In the genomic region with DNA sequence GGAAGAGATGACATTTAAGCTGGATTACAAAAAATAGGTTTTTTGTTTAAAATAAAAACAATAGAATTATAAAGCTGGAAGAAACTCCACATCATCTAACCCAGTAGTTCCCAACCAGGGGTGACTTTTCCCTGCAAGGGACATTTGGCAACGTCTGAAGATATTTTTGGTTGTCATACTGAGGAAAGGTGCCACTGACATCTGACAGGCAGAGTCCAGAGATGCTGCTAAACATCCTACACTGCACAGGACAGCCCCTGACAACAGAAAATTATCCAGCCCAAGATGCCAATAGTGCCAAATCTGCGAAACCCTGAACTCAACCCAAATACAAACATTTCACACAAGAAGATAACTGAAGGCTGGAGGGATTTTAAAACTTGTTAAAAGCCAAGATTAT, we compare ENCODE assay signal across 26 cellular contexts.
"Had no signal": no experiment of that assay in that cellular context is flagged by ENCODE, and none has a peak within 500 bp of the region (broad histone marks: within the 10 kb centered on the region; RNA-seq: fewer than 3 reads in every experiment).

No MANE protein-coding gene starts in this region.

- H3K36me3 ChIP-seq: pancreas, prostate gland, thyroid gland, transverse colon, vagina had no signal

- H3K4me3 Mint-ChIP-seq: mesothelial cell of epicardium; naive B cell; natural killer cell; stimulated activated naive B cell treated with anti-CD40 and anti-IgM and Interleukin-4, amounts not matched to agents 10 μg/mL and 1 μg/mL and 100 μg/mL, for 72 hours had no signal

- H3K4me1 ChIP-seq: prostate gland, right lobe of liver, stomach, testis, thyroid gland, transverse colon, upper lobe of left lung, vagina had no signal

- ATAC-seq: left lobe of liver; natural killer cell; pancreas; right lobe of liver; stimulated activated naive B cell treated with anti-CD40 and anti-IgM and Interleukin-4, amounts not matched to agents 10 μg/mL and 1 μg/mL and 100 μg/mL, for 72 hours; stimulated activated naive CD8-positive, alpha-beta T cell treated with anti-CD3 and anti-CD28 coated beads, Interleukin-15, Interleukin-2, amounts not matched to agents 100 U/mL and 50 U/mL, for 24 hours had no signal

- DNase-seq: head of caudate nucleus; islet precursor cell; mesendoderm; naive B cell; natural killer cell; nucleus accumbens; pancreas; posterior cingulate gyrus; retina; right lobe of liver; stimulated activated CD4-positive, alpha-beta T cell treated with anti-CD3 and anti-CD28 coated beads, Interleukin-2, amount 100 ng/mL, for 24 hours; stimulated activated CD4-positive, alpha-beta T cell treated with anti-CD3 and anti-CD28 coated beads, Interleukin-4, amount 100 ng/mL, for 1 hour; stimulated activated naive B cell treated with anti-CD40 and anti-IgM and Interleukin-4, amounts not matched to agents 10 μg/mL and 1 μg/mL and 100 μg/mL, for 72 hours; stimulated activated naive CD8-positive, alpha-beta T cell treated with anti-CD3 and anti-CD28 coated beads, Interleukin-15, Interleukin-2, amounts not matched to agents 100 U/mL and 50 U/mL, for 24 hours; stomach; testis; thyroid gland; transverse colon; upper lobe of left lung had no signal

- H3K27ac ChIP-seq: hepatocyte, pancreas, prostate gland, right lobe of liver, stomach, testis, thyroid gland, transverse colon, upper lobe of left lung, vagina had no signal

- H3K36me3 Mint-ChIP-seq: natural killer cell had no signal

- H3K27me3 ChIP-seq: hepatocyte, pancreas, right lobe of liver, stomach, testis, thyroid gland, transverse colon, upper lobe of left lung, vagina had no signal

- H3K27me3 Mint-ChIP-seq: naive B cell had no signal

- H3K4me3 ChIP-seq: hepatocyte, lung, pancreas, prostate gland, right lobe of liver, smooth muscle cell, stomach, testis, thyroid gland, transverse colon, upper lobe of left lung, vagina had no signal

- H3K9me3 Mint-ChIP-seq: natural killer cell; stimulated activated naive B cell treated with anti-CD40 and anti-IgM and Interleukin-4, amounts not matched to agents 10 μg/mL and 1 μg/mL and 100 μg/mL, for 72 hours had no signal

- H3K9me3 ChIP-seq: pancreas, prostate gland, right lobe of liver, stomach, testis, thyroid gland, transverse colon, upper lobe of left lung, vagina had no signal

- H3K27ac Mint-ChIP-seq: mesothelial cell of epicardium; natural killer cell; stimulated activated naive B cell treated with anti-CD40 and anti-IgM and Interleukin-4, amounts not matched to agents 10 μg/mL and 1 μg/mL and 100 μg/mL, for 72 hours had no signal
